In genomic region chr16:69601250-69601649, GRCh38 we compare ENCODE assay signal across 34 cellular contexts. TPM values are rescaled to one million over a fixed set of nuclear protein-coding genes. Genes with fewer than 3 reads are reported as not detected.
DNase-seq lines count a peak whose midpoint lies in the region; ATAC-seq, FAIRE-seq and TF ChIP-seq lines count a peak whose summit lies in the region.
"Had no signal": no experiment of that assay in that cellular context is flagged by ENCODE, and none has a peak within 500 bp of the region (broad histone marks: within the 10 kb centered on the region; RNA-seq: fewer than 3 reads in every experiment).

No MANE protein-coding gene starts in this region.

- H3K4me1 ChIP-seq in HepG2 (ENCODE audit: insufficient read depth, low read length) = peaks cover 6% of the 10 kb centered on the region; the same call in 1 of the 2 replicates
- no peaks in the 10 kb centered on the region for H3K4me1 ChIP-seq in right lobe of liver
- peaks cover 41% of the 10 kb centered on the region for H3K4me1 ChIP-seq in A549
- H3K4me1 ChIP-seq in left lung = peaks cover 0 to 24% of the 10 kb centered on the region in 2 donors
- peaks cover 9% of the 10 kb centered on the region for H3K4me1 ChIP-seq in lower lobe of right lung
- H3K4me1 ChIP-seq: BE2C, BLaER1 had no signal

- BruUV-seq in HepG2 (replicated peaks; lab: Mats Ljungman, UMichigan) = no TSS peak

- peaks cover 40% of the 10 kb centered on the region for H4K20me1 ChIP-seq in HepG2 (ENCODE audit: insufficient read depth, low read length)

- TF ChIP-seq POLR2A in HepG2 (IDR thresholded peaks at IDR 0.05; ENCODE audit: insufficient read depth in 1 of 2, low read depth in 2 of 2, low read length in 2 of 2) (no peak), right lobe of liver (IDR thresholded peaks at IDR 0.05) (no peak), A549 (IDR thresholded peaks at IDR 0.05; ENCODE audit: low read length) (no peak)

- no peak for TF ChIP-seq EP300 in HepG2 (IDR thresholded peaks at IDR 0.05; ENCODE audit: low read depth in 2 of 2, low read length in 2 of 2)
- no peak for TF ChIP-seq EP300 in HepG2 (CRISPR knock-in tag; IDR thresholded peaks at IDR 0.05; ENCODE audit: borderline replicate concordance)
- no peak for TF ChIP-seq EP300 in A549 (IDR thresholded peaks at IDR 0.05)

- ATAC-seq in HepG2 (no peak), right lobe of liver (no peak), A549 (no peak), left lung (peak; percentile 66), lower lobe of right lung (peak in 1 of 2 donors; percentile 32), GM19035 (IDR thresholded peaks at IDR 0.05; ENCODE audit: unreplicated experiment) (no peak)
- ATAC-seq: CD8-positive, alpha-beta T cell had no signal

- no peak overlapping the region for H2AFZ ChIP-seq in HepG2 (ENCODE audit: low read length)

- in situ Hi-C loops in HepG2 (cut with HindIII; ENCODE audit: extremely low pct_ligation_motif_present, low pct_unique_long_range_greater_than_20kb) = no loop called here

- H3K79me2 ChIP-seq in HepG2 (ENCODE audit: insufficient read depth, low read length) = peaks cover 93% of the 10 kb centered on the region

- TF ChIP-seq RAD21 in HepG2 (CRISPR knock-in tag; IDR thresholded peaks at IDR 0.05) (no peak), A549 (conservative IDR thresholded peaks at IDR 0.05 in 1 of 2, IDR thresholded peaks at IDR 0.05 in 1 of 2) (no peak)

- POLR2A ChIA-PET in HepG2 (lab: Yijun Ruan, JAX) = no interaction called here
- POLR2A ChIA-PET in A549 (lab: Yijun Ruan, JAX) = no interaction called here

- H3K27ac ChIP-seq in HepG2 (ENCODE audit: extremely low read length, insufficient read depth, low read length) (no peak overlapping the region), right lobe of liver (no peak overlapping the region), A549 (no peak overlapping the region), left lung (no peak overlapping the region), lower lobe of right lung (no peak overlapping the region)
- H3K27ac ChIP-seq: 22Rv1; BLaER1; BLaER1 treated with 17β-estradiol and CSF1 and Interleukin-3, amounts not matched to agents 10 nM and 100 nM; C4-2B had no signal

- H3K27me3 ChIP-seq in HepG2 (ENCODE audit: control insufficient read depth in 1 of 2, insufficient read depth in 2 of 2, low read length in 2 of 2) (no peaks in the 10 kb centered on the region), right lobe of liver (no peaks in the 10 kb centered on the region), left lung (no peaks in the 10 kb centered on the region), lower lobe of right lung (ENCODE audit: low read depth) (no peaks in the 10 kb centered on the region), MG63 (no peaks in the 10 kb centered on the region)
- H3K27me3 ChIP-seq: BE2C; BLaER1; BLaER1 treated with 17β-estradiol and CSF1 and Interleukin-3, amounts not matched to agents 10 nM and 100 nM had no signal

- H3K4me2 ChIP-seq in HepG2 (ENCODE audit: low read depth, low read length) (no peak overlapping the region), A549 (no peak overlapping the region)
- H3K4me2 ChIP-seq: BLaER1 had no signal

- no peak overlapping the region for H3K9ac ChIP-seq in HepG2 (ENCODE audit: insufficient read depth, low read depth, low read length)
- H3K9ac ChIP-seq: BLaER1; BLaER1 treated with 17β-estradiol and CSF1 and Interleukin-3, amounts not matched to agents 10 nM and 100 nM had no signal

- FAIRE-seq in HepG2 (lab: Jason Lieb, UNC) (no peak), A549 (lab: Jason Lieb, UNC) (no peak)
- FAIRE-seq: A204.1, D721Med had no signal

- DNase-seq in HepG2 (ENCODE audit: low spot score) (no peak), right lobe of liver (no peak), A549 (ENCODE audit: low read depth in 1 of 2, low spot score in 1 of 2) (no peak), left lung (no peak), lower lobe of right lung (peak; percentile 51), MG63 (no peak), NCI-H748 treated with DMSO at 0.1 percent for 48 hours (lab: John Stamatoyannopoulos, UW) (no peak)
- DNase-seq: 8988T; ACHN; AML-193; BE2C; C1 segment of cervical spinal cord; Caco-2; Calu3; CD4-positive, alpha-beta memory T cell; CD4-positive, alpha-beta T cell; CD4-positive, CD25-positive, alpha-beta regulatory T cell; CD8-positive, alpha-beta memory T cell; CD8-positive, alpha-beta T cell; COR-L47; DMS 273 treated with DMSO at 0.1 percent for 48 hours; DMS153; DMS53; DMS79; DMS79 treated with DMSO at 0.1 percent for 48 hours; DND-41; EL had no signal

- CTCF ChIA-PET in HepG2 (lab: Yijun Ruan, JAX; ENCODE audit: low intra/inter-chr PET ratio, low total read pairs) (no interaction called here), A549 (lab: Yijun Ruan, JAX) (interaction anchor here (0.5 to 1.9 kb wide), 4 partner anchors 16 to 203 kb away, joined by 3 to 8 read pairs (median 4); no protein-coding TSS in a partner anchor)

- TF ChIP-seq CTCF in HepG2 (CRISPR knock-in tag; IDR thresholded peaks at IDR 0.05) (no peak), right lobe of liver (IDR thresholded peaks at IDR 0.05) (no peak), A549 (IDR thresholded peaks at IDR 0.05) (no peak), left lung (IDR thresholded peaks at IDR 0.05) (no peak), lower lobe of right lung (IDR thresholded peaks at IDR 0.05) (no peak)

- no peak overlapping the region for H3K4me3 ChIP-seq in HepG2 (replicated peaks in 1 of 3; ENCODE audit: insufficient read depth in 1 of 3, low read depth in 2 of 3, low read length in 3 of 3)
- no peak overlapping the region for H3K4me3 ChIP-seq in right lobe of liver
- H3K4me3 ChIP-seq in A549 = no peak overlapping the region
- no peak overlapping the region for H3K4me3 ChIP-seq in left lung
- H3K4me3 ChIP-seq in lower lobe of right lung = no peak overlapping the region
- H3K4me3 ChIP-seq in MG63 = no peak overlapping the region
- H3K4me3 ChIP-seq: BLaER1; BLaER1 treated with 17β-estradiol and CSF1 and Interleukin-3, amounts not matched to agents 10 nM and 100 nM had no signal

- H3K9me3 ChIP-seq in HepG2 (ENCODE audit: low read length) (no peaks in the 10 kb centered on the region), right lobe of liver (no peaks in the 10 kb centered on the region), A549 (no peaks in the 10 kb centered on the region), left lung (no peaks in the 10 kb centered on the region), lower lobe of right lung (no peaks in the 10 kb centered on the region), MG63 (no peaks in the 10 kb centered on the region)
- H3K9me3 ChIP-seq: BE2C; BLaER1; BLaER1 treated with 17β-estradiol and CSF1 and Interleukin-3, amounts not matched to agents 10 nM and 100 nM; Caco-2 had no signal

- 92% methylated on average over 6 of the region's 6 CpGs for WGBS in HepG2 (ENCODE audit: low lambda C conversion rate)
- 76% methylated on average over 6 of the region's 6 CpGs for WGBS in right lobe of liver (ENCODE audit: insufficient coverage, low coverage, low lambda C conversion rate, missing lambda C conversion rate)
- 89% methylated on average over 6 of the region's 6 CpGs for WGBS in A549 (ENCODE audit: missing lambda C conversion rate)

- H3K36me3 ChIP-seq in HepG2 (replicated peaks in 1 of 2; ENCODE audit: control insufficient read depth in 1 of 2, insufficient read depth in 2 of 2, low read length in 2 of 2) (peaks cover 3 to 13% of the 10 kb centered on the region in 2 experiments; a peak in 4 of 5 replicates), right lobe of liver (no peaks in the 10 kb centered on the region), left lung (no peaks in the 10 kb centered on the region), lower lobe of right lung (no peaks in the 10 kb centered on the region), MG63 (no peaks in the 10 kb centered on the region)
- H3K36me3 ChIP-seq: BE2C, BLaER1 had no signal

- intact Hi-C loops in HepG2 (cut with micrococcal nuclease; ENCODE audit: unreplicated experiment) (no loop called here), right lobe of liver (cut with DNase I) (no loop called here), left lung (cut with DNase I) (no loop called here), lower lobe of right lung (cut with DNase I) (no loop called here)

TF ChIP-seq in A549, 52 proteins besides CTCF, POLR2A, EP300 and RAD21:
- TF ChIP-seq HOXB13 (CRISPR knock-in tag; IDR thresholded peaks at IDR 0.05; ENCODE audit: low read depth) = no peak
- TF ChIP-seq CEBPB (IDR thresholded peaks at IDR 0.05) = peak; percentile 28 to 36; a peak in 2 of 4 replicates

RNA-seq across cellular contexts. Expression of gene NFAT5, which starts 35.5 kb away (rescaled TPM):
- total RNA-seq in HepG2 (2016; rRNA removed; fragmentation: Illumina TruSeq; extraction: Trizol) (20.5 and 49.3 TPM in 2 replicates), right lobe of liver (10 to 100 TPM; 10.3 to 19.6 (median 14.8) TPM), left lung (10 to 100 TPM; 44.8 to 53.5 TPM), lower lobe of right lung (56.7 TPM)
- 24.3 and 24.8 TPM in 2 replicates for total RNA-seq in HepG2 (2016; cell fraction: cytosol; rRNA removed; fragmentation: Illumina TruSeq; extraction: Trizol; ENCODE audit: low read depth)
- 18.4 and 45.8 TPM in 2 replicates for total RNA-seq in HepG2 (2016; cell fraction: insoluble cytoplasmic fraction; rRNA removed; fragmentation: Illumina TruSeq; extraction: Trizol)
- total RNA-seq in HepG2 (2016; cell fraction: membrane; rRNA removed; fragmentation: Illumina TruSeq; extraction: Trizol) = 11.3 and 13.6 TPM in 2 replicates
- total RNA-seq in HepG2 (2016; cell fraction: nucleus; rRNA removed; fragmentation: Illumina TruSeq; extraction: Trizol) = 56.4 and 58.5 TPM in 2 replicates
- polyA plus RNA-seq in HepG2 (2011; rRNA removed) (38.4 and 54.3 TPM in 2 replicates), A549 (2011; rRNA removed) (45.1 and 48.3 TPM in 2 replicates), A549 (2017; fragmentation: RNase III; extraction: RNeasy Plus Mini Kit Qiagen cat#74134 plus additional on column Dnase treatment) (8.2 to 9.5 TPM (median 8.3 TPM) in 3 replicates)
- polyA plus RNA-seq in HepG2 (2011; cell fraction: cytosol; rRNA removed) = 16.2 and 21.9 TPM in 2 replicates
- 40.8 and 43.9 TPM in 2 replicates for polyA plus RNA-seq in HepG2 (2011; cell fraction: nucleus; rRNA removed)
- polyA plus RNA-seq in HepG2 (2012) = 11.1 and 13.6 TPM in 2 replicates
- polyA plus RNA-seq in HepG2 (2016; cell fraction: cytosol; fragmentation: Illumina TruSeq; extraction: Trizol; ENCODE audit: low read depth) = 0.27 and 0.49 TPM in 2 replicates
- polyA plus RNA-seq in HepG2 (2016; cell fraction: insoluble cytoplasmic fraction; fragmentation: Illumina TruSeq; extraction: Trizol; ENCODE audit: low read depth) = 14.9 and 15.4 TPM in 2 replicates
- 1.1 and 1.6 TPM in 2 replicates for polyA plus RNA-seq in HepG2 (2016; cell fraction: membrane; fragmentation: Illumina TruSeq; extraction: Trizol; ENCODE audit: low read depth)
- polyA plus RNA-seq in HepG2 (2016; cell fraction: nucleus; fragmentation: Illumina TruSeq; extraction: Trizol; ENCODE audit: insufficient read depth, low read depth) = 44.4 and 51.2 TPM in 2 replicates
- 42.0 and 124 TPM in 2 replicates for polyA minus RNA-seq in HepG2 (2011; rRNA and poly(A)+ RNA removed; ENCODE audit: low replicate concordance)
- polyA minus RNA-seq in HepG2 (2011; cell fraction: cytosol; rRNA and poly(A)+ RNA removed) = 77.0 and 77.2 TPM in 2 replicates
- polyA minus RNA-seq in HepG2 (2011; cell fraction: nucleus; rRNA and poly(A)+ RNA removed) = 142 and 175 TPM in 2 replicates
- polyA plus RNA-seq in A549 (2012; cell fraction: cytosol; rRNA removed) = 3.1 and 4.9 TPM in 2 replicates
- 8.0 and 9.6 TPM in 2 replicates for polyA plus RNA-seq in A549 (2012; cell fraction: nucleus; rRNA removed)
- polyA minus RNA-seq in A549 (2011; rRNA and poly(A)+ RNA removed) = 75.4 and 86.1 TPM in 2 replicates
- 1.2 and 18.8 TPM in 2 replicates for total RNA-seq in MG63 (2014; rRNA removed; shearing (Covaris generic); ENCODE audit: low replicate concordance)

Comparison
In these comparisons a context has a peak if more than half of its experiments do, and no peak if none do; other contexts are left out.
1. Of the 38 proteins assayed by ChIP-seq in both HepG2 and A549: peak only in HepG2: none; only in A549: CEBPB; in both: none; in neither: 37.